ENCODE assay signal across 21 cellular contexts in genomic region chr11:44542372-44542771, GRCh38. TPM values are rescaled to one million over a fixed set of nuclear protein-coding genes. Genes with fewer than 3 reads are reported as not detected.
DNase-seq lines count a peak whose midpoint lies in the region; ATAC-seq, FAIRE-seq and TF ChIP-seq lines count a peak whose summit lies in the region.
"Had no signal": no experiment of that assay in that cellular context is flagged by ENCODE, and none has a peak within 500 bp of the region (broad histone marks: within the 10 kb centered on the region; RNA-seq: fewer than 3 reads in every experiment).

No MANE protein-coding gene starts in this region.

- no peaks in the 10 kb centered on the region for H3K9me1 ChIP-seq in K562 (ENCODE audit: control insufficient read depth, insufficient read depth, low read length)

- no peaks in the 10 kb centered on the region for H3K27me3 ChIP-seq in K562 (ENCODE audit: control insufficient read depth in 2 of 2, insufficient read depth in 2 of 2, low read length in 2 of 2)
- H3K27me3 ChIP-seq in naive thymus-derived CD4-positive, alpha-beta T cell (ENCODE audit: control insufficient read depth in 2 of 2, insufficient read depth in 2 of 2, low read length in 2 of 2), result no peaks in the 10 kb centered on the region
- H3K27me3 ChIP-seq: MG63 had no signal

- H4K20me1 ChIP-seq in K562 (replicated peaks; ENCODE audit: control insufficient read depth, insufficient read depth, low read length), result no peaks in the 10 kb centered on the region

- peaks cover 0 to 7% (median 0%) of the 10 kb centered on the region in 5 donors for H3K36me3 Mint-ChIP-seq in naive thymus-derived CD4-positive, alpha-beta T cell
- H3K36me3 Mint-ChIP-seq in activated naive CD4-positive, alpha-beta T cell treated with anti-CD3 and anti-CD28 coated beads for 36 hours (ENCODE audit: low read depth), result no peaks in the 10 kb centered on the region

- POLR2A ChIA-PET in K562 (lab: Yijun Ruan, JAX), result no interaction called here
- POLR2A ChIA-PET in naive thymus-derived CD4-positive, alpha-beta T cell (lab: Charles Lee), result no interaction called here

- H3K9me3 Mint-ChIP-seq in naive thymus-derived CD4-positive, alpha-beta T cell, result peaks cover 0 to 5% (median 0%) of the 10 kb centered on the region in 11 donors
- peaks cover 2% of the 10 kb centered on the region for H3K9me3 Mint-ChIP-seq in activated naive CD4-positive, alpha-beta T cell treated with anti-CD3 and anti-CD28 coated beads for 36 hours

- intact Hi-C loops in K562 (cut with micrococcal nuclease), result no loop called here
- intact Hi-C loops in naive thymus-derived CD4-positive, alpha-beta T cell (cut with micrococcal nuclease), result no loop called here
- intact Hi-C loops in activated naive CD4-positive, alpha-beta T cell treated with anti-CD3 and anti-CD28 coated beads for 36 hours (cut with micrococcal nuclease), result no loop called here

- no peak overlapping the region for H3K4me3 Mint-ChIP-seq in naive thymus-derived CD4-positive, alpha-beta T cell
- no peak overlapping the region for H3K4me3 Mint-ChIP-seq in activated naive CD4-positive, alpha-beta T cell treated with anti-CD3 and anti-CD28 coated beads for 36 hours
- H3K4me3 Mint-ChIP-seq: GM23338 had no signal

- no peak overlapping the region for H2AFZ ChIP-seq in K562 (ENCODE audit: low read depth, low read length)
- H2AFZ ChIP-seq: GM23338 had no signal

- WGBS in K562 (ENCODE audit: insufficient coverage, low coverage, missing lambda C conversion rate), result 74% methylated on average over 3 of the region's 3 CpGs

- peaks cover 13% of the 10 kb centered on the region in 2 experiments for H3K4me1 ChIP-seq in K562 (replicated peaks in 1 of 2; ENCODE audit: control insufficient read depth in 2 of 2, insufficient read depth in 2 of 2, low read length in 2 of 2)
- no peaks in the 10 kb centered on the region for H3K4me1 ChIP-seq in naive thymus-derived CD4-positive, alpha-beta T cell (ENCODE audit: control insufficient read depth in 2 of 2, insufficient read depth in 2 of 2, low read length in 2 of 2)
- H3K4me1 ChIP-seq: Caco-2 had no signal

- DNase-seq in NCI-H146 (lab: John Stamatoyannopoulos, UW) (peak; percentile 5), NCI-H146 treated with DMSO at 0.1 percent for 48 hours (lab: John Stamatoyannopoulos, UW; ENCODE audit: unreplicated experiment) (no peak), NAMALWA (ENCODE audit: low spot score) (peak; percentile 21), K562 (ENCODE audit: extremely low read depth in 1 of 4, low spot score in 3 of 4) (peak; percentile 47 to 82 (median 75)), NCI-H526 (lab: John Stamatoyannopoulos, UW) (no peak), GM12892 (ENCODE audit: insufficient read length) (no peak)
- no peak for DNase-seq in naive thymus-derived CD4-positive, alpha-beta T cell
- no peak for DNase-seq in activated naive CD4-positive, alpha-beta T cell treated with anti-CD3 and anti-CD28 coated beads for 36 hours
- DNase-seq: Caco-2, DND-41, GDM1, MG63, NCI-H1105 treated with DMSO at 0.1 percent for 48 hours, NCI-H2081, NCI-H82, Right ventricle myocardium superior had no signal

- H3K27ac ChIP-seq in K562 (ENCODE audit: extremely low read depth, low read depth, low read length), result no peak overlapping the region
- H3K27ac ChIP-seq in naive thymus-derived CD4-positive, alpha-beta T cell (ENCODE audit: low read depth, low read length), result no peak overlapping the region
- H3K27ac ChIP-seq: C4-2B had no signal

- H3K27ac Mint-ChIP-seq in naive thymus-derived CD4-positive, alpha-beta T cell, result no peak overlapping the region
- no peak overlapping the region for H3K27ac Mint-ChIP-seq in activated naive CD4-positive, alpha-beta T cell treated with anti-CD3 and anti-CD28 coated beads for 36 hours
- H3K27ac Mint-ChIP-seq: GM23338 had no signal

- FAIRE-seq in K562 (lab: Jason Lieb, UNC) (peak; percentile 15), GM12892 (lab: Jason Lieb, UNC) (no peak)
- FAIRE-seq: A204.1 had no signal

- H3K36me3 ChIP-seq in K562 (ENCODE audit: control insufficient read depth, insufficient read depth, low read length), result no peaks in the 10 kb centered on the region
- H3K36me3 ChIP-seq in naive thymus-derived CD4-positive, alpha-beta T cell (ENCODE audit: control insufficient read depth in 2 of 3, insufficient read depth in 3 of 3, low read length in 3 of 3), result no peaks in the 10 kb centered on the region
- H3K36me3 ChIP-seq: MG63 had no signal

- CTCF ChIA-PET in K562 (lab: Yijun Ruan, JAX; ENCODE audit: low intra/inter-chr PET ratio), result interaction anchor here (0.9 kb wide), 1 partner anchor 19 kb away, joined by 3 read pairs; no protein-coding TSS in a partner anchor
- CTCF ChIA-PET in naive thymus-derived CD4-positive, alpha-beta T cell (lab: Charles Lee), result no interaction called here
- CTCF ChIA-PET in activated naive CD4-positive, alpha-beta T cell treated with anti-CD3 and anti-CD28 coated beads for 36 hours (lab: Charles Lee), result interaction anchor here (0.9 kb wide), 1 partner anchor 15 kb away, joined by 3 read pairs; no protein-coding TSS in a partner anchor

- H3K4me2 ChIP-seq in K562 (ENCODE audit: insufficient read depth, low read length), result no peak overlapping the region
- H3K4me2 ChIP-seq: GM23338 had no signal

- H3K4me3 ChIP-seq in K562, result no peak overlapping the region
- H3K4me3 ChIP-seq in naive thymus-derived CD4-positive, alpha-beta T cell (ENCODE audit: low read length), result no peak overlapping the region
- H3K4me3 ChIP-seq: GM23338, MG63 had no signal

- H3K9ac ChIP-seq in K562 (ENCODE audit: insufficient read depth in 1 of 2, low read depth in 2 of 2, low read length in 2 of 2), result no peak overlapping the region

- in situ Hi-C loops in K562 (cut with MboI), result no loop called here

- H3K79me2 ChIP-seq in K562 (ENCODE audit: control insufficient read depth, insufficient read depth, low read length), result no peaks in the 10 kb centered on the region

- peaks cover 0 to 6% (median 0%) of the 10 kb centered on the region in 5 donors for H3K27me3 Mint-ChIP-seq in naive thymus-derived CD4-positive, alpha-beta T cell
- H3K27me3 Mint-ChIP-seq in activated naive CD4-positive, alpha-beta T cell treated with anti-CD3 and anti-CD28 coated beads for 36 hours (ENCODE audit: low read depth), result no peaks in the 10 kb centered on the region

- no peak for TF ChIP-seq RAD21 in K562 (CRISPR knock-in tag; conservative IDR thresholded peaks at IDR 0.05 in 1 of 2, IDR thresholded peaks at IDR 0.05 in 1 of 2)

- TF ChIP-seq CTCF in K562 (IDR thresholded peaks at IDR 0.05 in 2 of 3, conservative IDR thresholded peaks at IDR 0.05 in 1 of 3; ENCODE audit: insufficient read depth in 2 of 3, low read depth in 1 of 3, low read length in 3 of 3), result no peak

- BruUV-seq in K562 (replicated peaks; lab: Mats Ljungman, UMichigan), result no TSS peak

- H3K9me3 ChIP-seq in K562 (replicated peaks; ENCODE audit: control insufficient read depth, insufficient read depth, low read depth, low read length), result no peaks in the 10 kb centered on the region
- no peaks in the 10 kb centered on the region for H3K9me3 ChIP-seq in naive thymus-derived CD4-positive, alpha-beta T cell (ENCODE audit: control insufficient read depth in 2 of 3, low read length in 3 of 3)
- H3K9me3 ChIP-seq: Caco-2, MG63 had no signal

- no peak for ATAC-seq in K562
- peak; percentile 44 for ATAC-seq in naive thymus-derived CD4-positive, alpha-beta T cell
- ATAC-seq: GM23338, Panc1, SK-N-SH treated with all-trans-retinoic acid at 6 μM for 48 hours had no signal

- TF ChIP-seq EP300 in K562 (IDR thresholded peaks at IDR 0.05; ENCODE audit: low read length), result no peak

- TF ChIP-seq POLR2A in K562 (conservative IDR thresholded peaks at IDR 0.05) (no peak), GM12892 (IDR thresholded peaks at IDR 0.05; ENCODE audit: low read depth, low read length) (no peak)

- peaks cover 0 to 6% (median 0%) of the 10 kb centered on the region in 7 donors for H3K4me1 Mint-ChIP-seq in naive thymus-derived CD4-positive, alpha-beta T cell
- peaks cover 2% of the 10 kb centered on the region for H3K4me1 Mint-ChIP-seq in activated naive CD4-positive, alpha-beta T cell treated with anti-CD3 and anti-CD28 coated beads for 36 hours (ENCODE audit: low read depth)

TF ChIP-seq in K562, 482 proteins besides CTCF, POLR2A, EP300 and RAD21 (continues in another document):
- TF ChIP-seq MAFG (tag; conservative IDR thresholded peaks at IDR 0.05) (peak; percentile 26; the same call in 1 of the 2 replicates), YBX1 (IDR thresholded peaks at IDR 0.05) (peak; percentile 87), NEUROD1 (IDR thresholded peaks at IDR 0.05; ENCODE audit: borderline replicate concordance, low read depth, low read length, partially characterized antibody) (peak; percentile 85), TSC22D4 (tag; IDR thresholded peaks at IDR 0.05) (0 out of 2 replicates have a peak, but pooled peaks have one; percentile 96), BCOR (IDR thresholded peaks at IDR 0.05) (0 out of 2 replicates have a peak, but pooled peaks have one; percentile 28)

RNA-seq across cellular contexts. Expression of gene CD82, which starts 23.1 kb away (rescaled TPM):
- 3.5 and 6.3 TPM in 2 replicates for total RNA-seq in K562 (2011; cell fraction: chromatin; rRNA removed; ENCODE audit: low replicate concordance)
- total RNA-seq in K562 (2011; cell fraction: nucleolus; rRNA removed), result 5.3 and 8.8 TPM in 2 replicates
- total RNA-seq in K562 (2011; cell fraction: nucleoplasm; rRNA removed), result 4.4 and 6.4 TPM in 2 replicates
- total RNA-seq in K562 (2014; rRNA removed), result 3.9 and 4.7 TPM in 2 replicates
- total RNA-seq in K562 (2014; rRNA removed; fragmentation: Illumina TruSeq; extraction: Trizol), result 1.3 and 2.0 TPM in 2 replicates
- 4.4 and 4.5 TPM in 2 replicates for total RNA-seq in K562 (2015; rRNA removed; fragmentation: Illumina TruSeq; extraction: Trizol)
- total RNA-seq in K562 (2021), result 8.2 and 9.4 TPM in 2 replicates
- 2.8 and 5.9 TPM in 2 replicates for polyA plus RNA-seq in K562 (2011; rRNA removed)
- 5.3 and 7.6 TPM in 2 replicates for polyA plus RNA-seq in K562 (2011; cell fraction: cytosol; rRNA removed)
- 1.1 and 2.4 TPM in 2 replicates for polyA plus RNA-seq in K562 (2011; cell fraction: nucleus; rRNA removed)
- polyA plus RNA-seq in K562 (2012), result 9.2 and 23.4 TPM in 2 replicates
- 3.0 and 3.7 TPM in 2 replicates for polyA plus RNA-seq in K562 (2014; fragmentation: Illumina TruSeq; extraction: Trizol)
- polyA plus RNA-seq in K562 (2014; fragmentation: Nextera tagmentation; extraction: Ambion mirVana), result under 1 TPM; 0.27 to 0.30 TPM
- 4.6 and 5.8 TPM in 2 replicates for polyA plus RNA-seq in K562 (2014; rRNA removed)
- 1.8 and 3.5 TPM in 2 replicates for polyA minus RNA-seq in K562 (2011; rRNA and poly(A)+ RNA removed)
- polyA minus RNA-seq in K562 (2011; cell fraction: cytosol; rRNA and poly(A)+ RNA removed), result 2.4 and 4.0 TPM in 2 replicates
- polyA minus RNA-seq in K562 (2011; cell fraction: nucleus; rRNA and poly(A)+ RNA removed), result 2.3 and 3.4 TPM in 2 replicates
- 100 to 1,000 TPM in 1 of 5 experiments, 10 to 100 TPM in 4; 37.0 to 319 (median 57.2) TPM for total RNA-seq in naive thymus-derived CD4-positive, alpha-beta T cell
- 10 to 100 TPM; 36.4 to 63.1 TPM for polyA plus RNA-seq in naive thymus-derived CD4-positive, alpha-beta T cell
- total RNA-seq in activated naive CD4-positive, alpha-beta T cell treated with anti-CD3 and anti-CD28 coated beads for 36 hours, result 100 to 1,000 TPM; 140 to 141 TPM
- polyA plus RNA-seq in GM12892 (2012; ENCODE audit: missing spikeins), result 109 TPM

Comparison
In these comparisons a context has a peak if more than half of its experiments do, and no peak if none do; other contexts are left out.
1. DNase-seq: peak in NCI-H146 (single experiment), NAMALWA (single experiment) and K562 (4 of 4); none in NCI-H146 treated with DMSO at 0.1 percent for 48 hours (single experiment), naive thymus-derived CD4-positive, alpha-beta T cell (0 of 9), NCI-H526 (0 of 2), activated naive CD4-positive, alpha-beta T cell treated with anti-CD3 and anti-CD28 coated beads for 36 hours (single experiment) and GM12892 (single experiment).